Comparison of ENCODE assay signal across 18 cellular contexts in genomic region chrX:110061138-110061537, GRCh38. TPM values are rescaled to one million over a fixed set of nuclear protein-coding genes. Genes with fewer than 3 reads are reported as not detected.
DNase-seq lines count a peak whose midpoint lies in the region; ATAC-seq lines count a peak whose summit lies in the region.
"Had no signal": no experiment of that assay in that cellular context is flagged by ENCODE, and none has a peak within 500 bp of the region (broad histone marks: within the 10 kb centered on the region; RNA-seq: fewer than 3 reads in every experiment).

No MANE protein-coding gene starts in this region.

- H3K27me3 ChIP-seq in adipocyte (replicated peaks; ENCODE audit: control insufficient read depth, insufficient read depth, low read length), result peaks cover 5% of the 10 kb centered on the region
- no peaks in the 10 kb centered on the region for H3K27me3 ChIP-seq in skeletal muscle satellite cell (ENCODE audit: control insufficient read depth, insufficient read depth, low read length)
- H3K27me3 ChIP-seq: BE2C, SJSA1 had no signal

- DNase-seq in EH (ENCODE audit: low read depth), result peak; percentile 36
- DNase-seq in adipocyte (ENCODE audit: low read depth), result peak; percentile 1
- DNase-seq in fibroblast of peridontal ligament (ENCODE audit: extremely low read depth), result peak; percentile 3
- DNase-seq in NOMO-1 (lab: John Stamatoyannopoulos, UW; ENCODE audit: unreplicated experiment in 2 of 2), result no peak
- no peak for DNase-seq in dedifferentiated amniotic fluid mesenchymal stem cell (ENCODE audit: extremely low spot score)
- DNase-seq: BE2C; CD8-positive, alpha-beta T cell; DMS79 treated with DMSO at 0.1 percent for 48 hours; H9; IMR-90; Kasumi-1; NCI-H1417; NCI-H187 treated with DMSO at 0.1 percent for 48 hours; NCI-H446; NCI-H748 treated with DMSO at 0.1 percent for 48 hours had no signal

- no peak overlapping the region for H3K9ac ChIP-seq in adipocyte (ENCODE audit: low read length)
- no peak overlapping the region for H3K9ac ChIP-seq in skeletal muscle satellite cell (ENCODE audit: low read depth, low read length)

- peaks cover 9% of the 10 kb centered on the region for H3K4me1 ChIP-seq in adipocyte (ENCODE audit: control insufficient read depth, insufficient read depth, low read length)
- peaks cover 5% of the 10 kb centered on the region for H3K4me1 ChIP-seq in skeletal muscle satellite cell (ENCODE audit: control insufficient read depth, insufficient read depth, low read length)
- H3K4me1 ChIP-seq: BE2C, SJSA1 had no signal

- no peak for ATAC-seq in GM21619 (IDR thresholded peaks at IDR 0.05; ENCODE audit: unreplicated experiment)
- ATAC-seq: CD8-positive, alpha-beta T cell had no signal

- H3K4me3 ChIP-seq in adipocyte (ENCODE audit: low read length) (peak overlapping the region; percentile 32), skeletal muscle satellite cell (ENCODE audit: low read length) (no peak overlapping the region)
- H3K4me3 ChIP-seq: SJSA1 had no signal

- H3K9me3 ChIP-seq in adipocyte (ENCODE audit: control insufficient read depth, low read length) (peaks cover 7% of the 10 kb centered on the region), skeletal muscle satellite cell (replicated peaks; ENCODE audit: low read length) (no peaks in the 10 kb centered on the region)
- H3K9me3 ChIP-seq: BE2C, SJSA1 had no signal

- H3K4me2 ChIP-seq in skeletal muscle satellite cell (ENCODE audit: low read length), result peak overlapping the region; percentile 27

- H3K36me3 ChIP-seq in adipocyte (ENCODE audit: control insufficient read depth, insufficient read depth, low read length, severe bottlenecking), result no peaks in the 10 kb centered on the region
- H3K36me3 ChIP-seq in skeletal muscle satellite cell (ENCODE audit: insufficient read depth, low read length), result no peaks in the 10 kb centered on the region
- H3K36me3 ChIP-seq: BE2C, SJSA1 had no signal

RNA-seq across cellular contexts. Expression of gene TMEM164, which starts 58.2 kb away (rescaled TPM):
- 16.2 and 18.0 TPM in 2 replicates for total RNA-seq in skeletal muscle satellite cell (2012; rRNA removed)

Comparison
In these comparisons a context has a peak if more than half of its experiments do, and no peak if none do; other contexts are left out.
1. DNase-seq: peak in EH (single experiment), adipocyte (single experiment) and fibroblast of peridontal ligament (single experiment); none in NOMO-1 (0 of 2) and dedifferentiated amniotic fluid mesenchymal stem cell (single experiment).